Comparison of ENCODE assay signal across 30 cellular contexts in genomic region chr12:65508281-65509035, GRCh38.
"Had no signal": no experiment of that assay in that cellular context is flagged by ENCODE, and none has a peak within 500 bp of the region (broad histone marks: within the 10 kb centered on the region; RNA-seq: fewer than 3 reads in every experiment).

No MANE protein-coding gene starts in this region.

- H3K9me3 ChIP-seq: adrenal gland, Peyer's patch, SJSA1, SK-N-SH had no signal

- H3K27me3 Mint-ChIP-seq: activated CD4-positive, alpha-beta T cell treated with anti-CD3 and anti-CD28 coated beads, Interleukin-2, amount 10 ng/mL, durations not matched to agents 24 days and 14 days had no signal

- H3K4me2 ChIP-seq: SK-N-SH had no signal

- H3K4me1 Mint-ChIP-seq: activated CD4-positive, alpha-beta T cell treated with anti-CD3 and anti-CD28 coated beads, Interleukin-2, amount 10 ng/mL, durations not matched to agents 24 days and 14 days; IgD-negative memory B cell had no signal

- H3K4me1 ChIP-seq: adrenal gland, Peyer's patch, SJSA1 had no signal

- H3K36me3 ChIP-seq: adrenal gland, Peyer's patch, SJSA1 had no signal

- H3K27ac Mint-ChIP-seq: activated CD4-positive, alpha-beta T cell treated with anti-CD3 and anti-CD28 coated beads, Interleukin-2, amount 10 ng/mL, durations not matched to agents 24 days and 14 days; activated CD8-positive, alpha-beta T cell treated with anti-CD3 and anti-CD28 coated beads for 36 hours; activated naive CD4-positive, alpha-beta T cell treated with anti-CD3 and anti-CD28 coated beads for 36 hours; activated naive CD4-positive, alpha-beta T cell treated with anti-CD3 and anti-CD28 coated beads, Interleukin-2, amount 50 U/mL, for 72 hours; activated T-cell treated with anti-CD3 and anti-CD28 coated beads, Interleukin-2, amount 50 U/mL, for 24 hours; activated T-helper 2 cell treated with anti-CD3 and anti-CD28 coated beads, Interferon-gamma antibody, Interleukin-2, Interleukin-4, amounts not matched to agents 10 μg/mL and 5 μg/mL and 100 μg/mL, durations not matched to agents 14 hours and 24 hours and 36 hours; IgD-negative memory B cell; T-helper 1 cell treated with Interleukin-12 subunit alpha and Interleukin-12 subunit beta and Interleukin-4 antibody, amounts not matched to agents 30 μg/mL and 1 μg/mL, for 36 hours; T-helper 2 cell treated with Interferon-gamma antibody and Interleukin-4, amounts not matched to agents 5 μg/mL and 100 μg/mL, for 36 hours had no signal

- H3K27me3 ChIP-seq: adrenal gland, Peyer's patch, SJSA1 had no signal

- H3K9me3 Mint-ChIP-seq: activated CD4-positive, alpha-beta T cell treated with anti-CD3 and anti-CD28 coated beads, Interleukin-2, amount 10 ng/mL, durations not matched to agents 24 days and 14 days; activated CD8-positive, alpha-beta T cell treated with anti-CD3 and anti-CD28 coated beads for 36 hours; activated naive CD4-positive, alpha-beta T cell treated with anti-CD3 and anti-CD28 coated beads for 36 hours; activated naive CD4-positive, alpha-beta T cell treated with anti-CD3 and anti-CD28 coated beads, Interleukin-2, amount 50 U/mL, for 72 hours; activated T-cell treated with anti-CD3 and anti-CD28 coated beads, Interleukin-2, amount 50 U/mL, for 24 hours; activated T-helper 2 cell treated with anti-CD3 and anti-CD28 coated beads, Interferon-gamma antibody, Interleukin-2, Interleukin-4, amounts not matched to agents 10 μg/mL and 5 μg/mL and 100 μg/mL, durations not matched to agents 14 hours and 24 hours and 36 hours; T-helper 1 cell treated with Interleukin-12 subunit alpha and Interleukin-12 subunit beta and Interleukin-4 antibody, amounts not matched to agents 30 μg/mL and 1 μg/mL, for 36 hours; T-helper 2 cell treated with Interferon-gamma antibody and Interleukin-4, amounts not matched to agents 5 μg/mL and 100 μg/mL, for 36 hours had no signal

- ATAC-seq: activated CD8-positive, alpha-beta T cell treated with anti-CD3 and anti-CD28 coated beads for 36 hours; activated naive CD4-positive, alpha-beta T cell treated with anti-CD3 and anti-CD28 coated beads, Interleukin-2, amount 50 U/mL, for 72 hours; PC-3 had no signal

- H3K9ac ChIP-seq: SK-N-SH had no signal

- DNase-seq: activated CD4-positive, alpha-beta T cell treated with anti-CD3 and anti-CD28 coated beads, Interleukin-2, amount 10 ng/mL, durations not matched to agents 24 days and 14 days; activated CD4-positive, alpha-beta T cell treated with anti-CD3 and anti-CD28 coated beads, Interleukin-2, amount 50 U/mL, for 4 hours; activated CD8-positive, alpha-beta T cell treated with anti-CD3 and anti-CD28 coated beads for 36 hours; activated gamma-delta T cell treated with Interleukin-2 at 50 U/mL for 16 hours; activated naive CD4-positive, alpha-beta T cell treated with anti-CD3 and anti-CD28 coated beads for 36 hours; activated T-cell treated with anti-CD3 and anti-CD28 coated beads, Interleukin-2, amount 50 U/mL, for 24 hours; adrenal gland; Karpas-422; KBM-7; NCI-H1105; NCI-H1417 treated with DMSO at 0.1 percent for 48 hours; NCI-H1930; NCI-H2081 treated with DMSO at 0.1 percent for 48 hours; NCI-H226; NCI-H446 treated with DMSO at 0.1 percent for 48 hours; NCI-H524; NCI-H69; NCI-H82; PC-3; Peyer's patch; RPMI8226; SHP77 treated with DMSO at 0.1 percent for 48 hours; SK-N-SH had no signal

- H3K36me3 Mint-ChIP-seq: activated naive CD4-positive, alpha-beta T cell treated with anti-CD3 and anti-CD28 coated beads, Interleukin-2, amount 50 U/mL, for 72 hours; brain had no signal

- H3K27ac ChIP-seq: adrenal gland, Peyer's patch, SJSA1 had no signal

- H3K4me3 Mint-ChIP-seq: activated CD4-positive, alpha-beta T cell treated with anti-CD3 and anti-CD28 coated beads, Interleukin-2, amount 10 ng/mL, durations not matched to agents 24 days and 14 days; activated CD8-positive, alpha-beta T cell treated with anti-CD3 and anti-CD28 coated beads for 36 hours; activated naive CD4-positive, alpha-beta T cell treated with anti-CD3 and anti-CD28 coated beads for 36 hours; activated T-cell treated with anti-CD3 and anti-CD28 coated beads, Interleukin-2, amount 50 U/mL, for 24 hours; IgD-negative memory B cell; T-helper 1 cell treated with Interleukin-12 subunit alpha and Interleukin-12 subunit beta and Interleukin-4 antibody, amounts not matched to agents 30 μg/mL and 1 μg/mL, for 36 hours; T-helper 2 cell treated with Interferon-gamma antibody and Interleukin-4, amounts not matched to agents 5 μg/mL and 100 μg/mL, for 36 hours had no signal

- H3K4me3 ChIP-seq: adrenal gland, Peyer's patch, SJSA1 had no signal
